8 cellular contexts compared by ENCODE assay signal in the genomic region with DNA sequence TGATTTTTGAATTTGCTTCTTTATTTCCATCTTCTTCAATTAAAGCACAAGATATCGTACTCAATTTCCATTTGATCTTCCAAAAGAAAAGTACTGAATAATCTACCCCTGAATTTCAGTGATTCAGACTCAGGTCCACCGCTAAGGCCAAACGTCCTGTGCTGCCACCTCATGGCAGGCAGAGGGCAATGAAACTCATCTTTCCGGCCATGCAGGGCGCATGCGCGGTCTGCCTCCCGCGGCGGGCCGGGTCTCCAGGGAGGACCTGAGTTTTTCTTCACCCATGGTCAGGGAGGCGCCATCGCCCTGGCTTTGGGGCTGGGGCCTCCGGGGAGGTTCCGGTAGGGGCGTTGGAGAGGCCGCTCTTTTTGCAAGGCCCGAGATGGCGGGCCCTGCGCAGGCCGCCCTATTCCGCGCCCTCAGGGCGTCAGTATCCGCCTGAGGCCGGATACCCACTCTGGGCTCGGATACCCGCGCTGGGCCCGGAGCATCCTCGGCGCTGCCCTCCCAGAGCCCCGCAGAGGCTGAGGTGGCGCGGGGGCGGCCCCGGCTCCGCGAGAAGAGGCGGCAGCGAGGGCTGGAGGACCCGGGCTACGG. TPM values are rescaled to one million over a fixed set of nuclear protein-coding genes. Genes with fewer than 3 reads are reported as not detected.
DNase-seq lines count a peak whose midpoint lies in the region; TF ChIP-seq lines count a peak whose summit lies in the region.
"Not testable (repeated sequence)": the region's sequence is repeated elsewhere in the genome, so short reads cannot be mapped to it uniquely, and the experiment has no call there.

No MANE protein-coding gene starts in this region.

- H3K27me3 ChIP-seq in iPS-15b (ENCODE audit: control insufficient read depth, insufficient read depth, low read length); subcutaneous abdominal adipose tissue (ENCODE audit: control insufficient read depth in 5 of 5, insufficient read depth in 4 of 5, low read length in 5 of 5): not testable (repeated sequence)

- TF ChIP-seq CTCF in progenitor cell of endocrine pancreas (IDR thresholded peaks at IDR 0.05; ENCODE audit: unreplicated experiment): peak; percentile 79

- not testable (repeated sequence) for H3K4me1 Mint-ChIP-seq in IgD-negative memory B cell; progenitor cell of endocrine pancreas (ENCODE audit: low read depth)

- H3K27ac Mint-ChIP-seq in IgD-negative memory B cell: peak overlapping the region in 2 of 3 donors; percentile 25 to 79
- peak overlapping the region; percentile 75 for H3K27ac Mint-ChIP-seq in progenitor cell of endocrine pancreas

- H3K36me3 Mint-ChIP-seq in IgD-negative memory B cell; progenitor cell of endocrine pancreas (ENCODE audit: insufficient read depth): not testable (repeated sequence)

- not testable (repeated sequence) for H3K36me3 ChIP-seq in iPS-15b (ENCODE audit: control insufficient read depth, insufficient read depth, low read length); subcutaneous abdominal adipose tissue (ENCODE audit: control insufficient read depth in 5 of 5, insufficient read depth in 5 of 5, low read length in 5 of 5)

- not testable (repeated sequence) for H3K9me3 ChIP-seq in iPS-15b (ENCODE audit: control insufficient read depth, insufficient read depth, low read length); subcutaneous abdominal adipose tissue (ENCODE audit: control insufficient read depth in 5 of 5, low read length in 5 of 5)

- H3K9ac ChIP-seq in iPS-15b (ENCODE audit: low read depth, low read length): not testable (repeated sequence)
- H3K9ac ChIP-seq in subcutaneous abdominal adipose tissue (ENCODE audit: low read length in 5 of 5): peak overlapping the region in 3 of 5 donors; percentile 48 to 56 (median 55)

- not testable (repeated sequence) for H3K4me1 ChIP-seq in iPS-15b (ENCODE audit: control insufficient read depth, insufficient read depth, low read length); subcutaneous abdominal adipose tissue (ENCODE audit: control insufficient read depth in 5 of 5, insufficient read depth in 5 of 5, low read length in 5 of 5)

- DNase-seq in DMS53 treated with DMSO at 0.1 percent for 48 hours (lab: John Stamatoyannopoulos, UW; ENCODE audit: unreplicated experiment) (peak; percentile 46), progenitor cell of endocrine pancreas (ENCODE audit: low spot score, unreplicated experiment) (peak; percentile 78)
- DNase-seq in NK-92 treated with Interleukin-12 subunit alpha and Interleukin-12 subunit beta, amount 100 ng/mL, for 24 hours (lab: John Stamatoyannopoulos, UW): peak; percentile 56
- DNase-seq in activated CD4-positive, alpha-beta T cell treated with anti-CD3 and anti-CD28 coated beads, Interleukin-2, amount 50 U/mL, for 48 hours: peak; percentile 61 to 66
- DNase-seq in central memory CD4-positive, alpha-beta T cell: peak; percentile 83

- H3K27ac ChIP-seq in subcutaneous abdominal adipose tissue (ENCODE audit: low read depth, low read length): not testable (repeated sequence)

- H3K4me3 ChIP-seq in iPS-15b (ENCODE audit: low read depth, low read length): peak overlapping the region; percentile 37
- peak overlapping the region in 4 of 5 donors; percentile 60 to 66 (median 62) for H3K4me3 ChIP-seq in subcutaneous abdominal adipose tissue (ENCODE audit: low read depth in 1 of 5, low read length in 5 of 5)

- not testable (repeated sequence) for H3K27me3 Mint-ChIP-seq in IgD-negative memory B cell, progenitor cell of endocrine pancreas

- not testable (repeated sequence) for H3K9me3 Mint-ChIP-seq in IgD-negative memory B cell; progenitor cell of endocrine pancreas (ENCODE audit: low read depth)

- H3K4me3 Mint-ChIP-seq in IgD-negative memory B cell: peak overlapping the region; percentile 65 to 94 (median 90)
- H3K4me3 Mint-ChIP-seq in progenitor cell of endocrine pancreas (ENCODE audit: low read depth): peak overlapping the region; percentile 69

RNA-seq across cellular contexts. Expression of a gene that starts 23.3 kb away (rescaled TPM):
- not detected for polyA plus RNA-seq in IgD-negative memory B cell
- not detected in 2 replicates for total RNA-seq in progenitor cell of endocrine pancreas

RNA-seq across cellular contexts. Expression of a gene that starts 47.3 kb away (rescaled TPM):
- not detected for polyA plus RNA-seq in IgD-negative memory B cell
- 0.22 TPM in 1 of 2 replicates, not detected in the other for total RNA-seq in progenitor cell of endocrine pancreas

RNA-seq across cellular contexts. Expression of a gene that starts 56.7 kb away (rescaled TPM):
- 6.9 TPM for polyA plus RNA-seq in IgD-negative memory B cell
- 0.36 and 1.0 TPM in 2 replicates for total RNA-seq in progenitor cell of endocrine pancreas
